Comparison of ENCODE assay signal across 1 cellular context in the genomic region with DNA sequence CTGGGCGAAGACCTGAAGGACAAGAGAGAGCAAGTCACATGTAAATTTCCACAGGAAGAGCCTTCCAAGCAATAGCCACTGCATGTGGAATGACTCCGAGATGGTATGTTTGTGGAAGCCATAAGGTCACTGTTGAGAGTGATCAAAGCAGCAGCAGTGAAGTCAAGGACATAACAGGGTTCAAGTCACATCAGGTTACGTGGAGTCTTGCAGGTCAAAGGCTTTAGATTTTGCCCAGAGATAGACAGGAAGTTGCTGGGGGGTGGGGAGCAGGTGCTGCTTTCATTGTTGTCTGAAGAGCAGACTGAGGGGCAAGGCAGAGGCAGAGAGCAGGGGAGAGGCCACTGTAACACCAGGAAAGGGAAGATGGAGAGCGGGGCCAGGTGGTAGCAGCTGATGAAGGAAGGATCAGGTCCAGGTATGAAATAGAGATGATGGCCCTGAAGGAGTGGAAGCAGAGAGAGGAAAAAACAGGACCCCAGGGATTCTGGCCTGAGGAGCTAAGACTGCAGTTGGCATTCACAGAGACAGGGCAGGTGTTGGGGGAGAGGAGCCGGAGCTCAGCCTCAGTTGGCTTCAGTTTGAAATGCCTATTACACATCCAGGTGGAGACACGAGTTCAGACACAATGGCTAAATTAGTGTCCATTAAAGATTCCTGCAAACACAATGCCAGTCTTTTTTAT.
TF ChIP-seq lines count a peak whose summit lies in the region.

No MANE protein-coding gene starts in this region.

TF ChIP-seq in HepG2, 621 proteins besides CTCF, POLR2A, EP300 and RAD21 (continued from another document and continues in another):
- TF ChIP-seq, protein P1, sequence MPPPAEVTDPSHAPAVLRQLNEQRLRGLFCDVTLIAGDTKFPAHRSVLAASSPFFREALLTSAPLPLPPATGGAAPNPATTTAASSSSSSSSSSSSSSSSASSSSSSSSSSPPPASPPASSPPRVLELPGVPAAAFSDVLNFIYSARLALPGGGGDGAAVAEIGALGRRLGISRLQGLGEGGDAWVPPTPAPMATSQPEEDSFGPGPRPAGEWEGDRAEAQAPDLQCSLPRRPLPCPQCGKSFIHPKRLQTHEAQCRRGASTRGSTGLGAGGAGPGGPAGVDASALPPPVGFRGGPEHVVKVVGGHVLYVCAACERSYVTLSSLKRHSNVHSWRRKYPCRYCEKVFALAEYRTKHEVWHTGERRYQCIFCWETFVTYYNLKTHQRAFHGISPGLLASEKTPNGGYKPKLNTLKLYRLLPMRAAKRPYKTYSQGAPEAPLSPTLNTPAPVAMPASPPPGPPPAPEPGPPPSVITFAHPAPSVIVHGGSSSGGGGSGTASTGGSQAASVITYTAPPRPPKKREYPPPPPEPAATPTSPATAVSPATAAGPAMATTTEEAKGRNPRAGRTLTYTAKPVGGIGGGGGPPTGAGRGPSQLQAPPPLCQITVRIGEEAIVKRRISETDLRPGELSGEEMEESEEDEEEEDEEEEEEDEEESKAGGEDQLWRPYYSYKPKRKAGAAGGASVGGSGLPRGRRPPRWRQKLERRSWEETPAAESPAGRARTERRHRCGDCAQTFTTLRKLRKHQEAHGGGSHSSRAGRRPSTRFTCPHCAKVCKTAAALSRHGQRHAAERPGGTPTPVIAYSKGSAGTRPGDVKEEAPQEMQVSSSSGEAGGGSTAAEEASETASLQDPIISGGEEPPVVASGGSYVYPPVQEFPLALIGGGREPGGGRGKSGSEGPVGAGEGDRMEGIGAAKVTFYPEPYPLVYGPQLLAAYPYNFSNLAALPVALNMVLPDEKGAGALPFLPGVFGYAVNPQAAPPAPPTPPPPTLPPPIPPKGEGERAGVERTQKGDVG (CRISPR knock-in tag; IDR thresholded peaks at IDR 0.05; ENCODE audit: borderline replicate concordance): no peak
- TF ChIP-seq, protein P2, sequence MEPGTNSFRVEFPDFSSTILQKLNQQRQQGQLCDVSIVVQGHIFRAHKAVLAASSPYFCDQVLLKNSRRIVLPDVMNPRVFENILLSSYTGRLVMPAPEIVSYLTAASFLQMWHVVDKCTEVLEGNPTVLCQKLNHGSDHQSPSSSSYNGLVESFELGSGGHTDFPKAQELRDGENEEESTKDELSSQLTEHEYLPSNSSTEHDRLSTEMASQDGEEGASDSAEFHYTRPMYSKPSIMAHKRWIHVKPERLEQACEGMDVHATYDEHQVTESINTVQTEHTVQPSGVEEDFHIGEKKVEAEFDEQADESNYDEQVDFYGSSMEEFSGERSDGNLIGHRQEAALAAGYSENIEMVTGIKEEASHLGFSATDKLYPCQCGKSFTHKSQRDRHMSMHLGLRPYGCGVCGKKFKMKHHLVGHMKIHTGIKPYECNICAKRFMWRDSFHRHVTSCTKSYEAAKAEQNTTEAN (CRISPR knock-in tag; conservative IDR thresholded peaks at IDR 0.05): no peak
- TF ChIP-seq NPAS2 (CRISPR knock-in tag; IDR thresholded peaks at IDR 0.05; ENCODE audit: borderline replicate concordance) (no peak), SUZ12 (IDR thresholded peaks at IDR 0.05; ENCODE audit: low read depth, low read length) (no peak), ZFP1 (CRISPR knock-in tag; IDR thresholded peaks at IDR 0.05) (peak; percentile 42), ZNF180 (CRISPR knock-in tag; IDR thresholded peaks at IDR 0.05; ENCODE audit: borderline replicate concordance, low read depth) (no peak), BORCS8-MEF2B (CRISPR knock-in tag; IDR thresholded peaks at IDR 0.05) (0 out of 2 replicates have a peak, but pooled peaks have one; percentile 44), RCOR2 (CRISPR knock-in tag; IDR thresholded peaks at IDR 0.05) (peak; percentile 90), ZNF274 (CRISPR knock-in tag; IDR thresholded peaks at IDR 0.05) (0 out of 2 replicates have a peak, but pooled peaks have one; percentile 33), HDAC1 (CRISPR knock-in tag; IDR thresholded peaks at IDR 0.05) (peak; percentile 90), MYC (CRISPR knock-in tag; IDR thresholded peaks at IDR 0.05; ENCODE audit: borderline replicate concordance) (peak; percentile 45; the same call in 1 of the 2 replicates), MED13 (CRISPR knock-in tag; IDR thresholded peaks at IDR 0.05) (peak; percentile 83; the same call in 1 of the 2 replicates), ZNF772 (CRISPR knock-in tag; IDR thresholded peaks at IDR 0.05) (peak; percentile 71; the same call in 1 of the 2 replicates), NFE2 (CRISPR knock-in tag; IDR thresholded peaks at IDR 0.05) (no peak), SETDB1 (CRISPR knock-in tag; IDR thresholded peaks at IDR 0.05; ENCODE audit: borderline replicate concordance) (no peak), CHD2 (IDR thresholded peaks at IDR 0.05; ENCODE audit: low read depth, low read length) (no peak), NR2F2 (IDR thresholded peaks at IDR 0.05; ENCODE audit: borderline replicate concordance, low read depth) (peak; percentile 97), PHF8 (CRISPR knock-in tag; IDR thresholded peaks at IDR 0.05) (no peak), TBX2 (CRISPR knock-in tag; IDR thresholded peaks at IDR 0.05; ENCODE audit: borderline replicate concordance) (peak; percentile 94), ZSCAN21 (CRISPR knock-in tag; IDR thresholded peaks at IDR 0.05; ENCODE audit: borderline replicate concordance) (peak; percentile 68; the same call in 1 of the 2 replicates), PBX2 (CRISPR knock-in tag; IDR thresholded peaks at IDR 0.05) (peak; percentile 52; the same call in 1 of the 2 replicates), ZNF451 (CRISPR knock-in tag; IDR thresholded peaks at IDR 0.05) (peak; percentile 36; the same call in 1 of the 2 replicates), ZFP90 (CRISPR knock-in tag; IDR thresholded peaks at IDR 0.05; ENCODE audit: borderline replicate concordance) (peak; percentile 88; the same call in 1 of the 2 replicates), JUN (CRISPR knock-in tag; IDR thresholded peaks at IDR 0.05) (peak; percentile 71; the same call in 1 of the 2 replicates), ZNF788 (CRISPR knock-in tag; IDR thresholded peaks at IDR 0.05; ENCODE audit: borderline replicate concordance) (peak; percentile 89; the same call in 1 of the 2 replicates), TARDBP (CRISPR knock-in tag; IDR thresholded peaks at IDR 0.05) (peak; percentile 93), DPF2 (CRISPR knock-in tag; IDR thresholded peaks at IDR 0.05; ENCODE audit: borderline replicate concordance, low read depth) (peak; percentile 91), ZEB1 (IDR thresholded peaks at IDR 0.05; ENCODE audit: insufficient replicate concordance, low read depth) (peak; percentile 47), MTF2 (CRISPR knock-in tag; IDR thresholded peaks at IDR 0.05; ENCODE audit: borderline replicate concordance) (no peak), SOX5 (CRISPR knock-in tag; IDR thresholded peaks at IDR 0.05; ENCODE audit: borderline replicate concordance) (peak; percentile 98), MTA3 (CRISPR knock-in tag; IDR thresholded peaks at IDR 0.05) (no peak)
- TF ChIP-seq, protein P3, sequence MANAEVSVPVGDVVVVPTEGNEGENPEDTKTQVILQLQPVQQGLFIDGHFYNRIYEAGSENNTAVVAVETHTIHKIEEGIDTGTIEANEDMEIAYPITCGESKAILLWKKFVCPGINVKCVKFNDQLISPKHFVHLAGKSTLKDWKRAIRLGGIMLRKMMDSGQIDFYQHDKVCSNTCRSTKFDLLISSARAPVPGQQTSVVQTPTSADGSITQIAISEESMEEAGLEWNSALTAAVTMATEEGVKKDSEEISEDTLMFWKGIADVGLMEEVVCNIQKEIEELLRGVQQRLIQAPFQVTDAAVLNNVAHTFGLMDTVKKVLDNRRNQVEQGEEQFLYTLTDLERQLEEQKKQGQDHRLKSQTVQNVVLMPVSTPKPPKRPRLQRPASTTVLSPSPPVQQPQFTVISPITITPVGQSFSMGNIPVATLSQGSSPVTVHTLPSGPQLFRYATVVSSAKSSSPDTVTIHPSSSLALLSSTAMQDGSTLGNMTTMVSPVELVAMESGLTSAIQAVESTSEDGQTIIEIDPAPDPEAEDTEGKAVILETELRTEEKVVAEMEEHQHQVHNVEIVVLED (CRISPR knock-in tag; IDR thresholded peaks at IDR 0.05; ENCODE audit: borderline replicate concordance): peak; percentile 47; the same call in 1 of the 2 replicates
- TF ChIP-seq, protein P4, sequence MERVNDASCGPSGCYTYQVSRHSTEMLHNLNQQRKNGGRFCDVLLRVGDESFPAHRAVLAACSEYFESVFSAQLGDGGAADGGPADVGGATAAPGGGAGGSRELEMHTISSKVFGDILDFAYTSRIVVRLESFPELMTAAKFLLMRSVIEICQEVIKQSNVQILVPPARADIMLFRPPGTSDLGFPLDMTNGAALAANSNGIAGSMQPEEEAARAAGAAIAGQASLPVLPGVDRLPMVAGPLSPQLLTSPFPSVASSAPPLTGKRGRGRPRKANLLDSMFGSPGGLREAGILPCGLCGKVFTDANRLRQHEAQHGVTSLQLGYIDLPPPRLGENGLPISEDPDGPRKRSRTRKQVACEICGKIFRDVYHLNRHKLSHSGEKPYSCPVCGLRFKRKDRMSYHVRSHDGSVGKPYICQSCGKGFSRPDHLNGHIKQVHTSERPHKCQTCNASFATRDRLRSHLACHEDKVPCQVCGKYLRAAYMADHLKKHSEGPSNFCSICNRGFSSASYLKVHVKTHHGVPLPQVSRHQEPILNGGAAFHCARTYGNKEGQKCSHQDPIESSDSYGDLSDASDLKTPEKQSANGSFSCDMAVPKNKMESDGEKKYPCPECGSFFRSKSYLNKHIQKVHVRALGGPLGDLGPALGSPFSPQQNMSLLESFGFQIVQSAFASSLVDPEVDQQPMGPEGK (CRISPR knock-in tag; IDR thresholded peaks at IDR 0.05): peak; percentile 90
- TF ChIP-seq, protein P5, sequence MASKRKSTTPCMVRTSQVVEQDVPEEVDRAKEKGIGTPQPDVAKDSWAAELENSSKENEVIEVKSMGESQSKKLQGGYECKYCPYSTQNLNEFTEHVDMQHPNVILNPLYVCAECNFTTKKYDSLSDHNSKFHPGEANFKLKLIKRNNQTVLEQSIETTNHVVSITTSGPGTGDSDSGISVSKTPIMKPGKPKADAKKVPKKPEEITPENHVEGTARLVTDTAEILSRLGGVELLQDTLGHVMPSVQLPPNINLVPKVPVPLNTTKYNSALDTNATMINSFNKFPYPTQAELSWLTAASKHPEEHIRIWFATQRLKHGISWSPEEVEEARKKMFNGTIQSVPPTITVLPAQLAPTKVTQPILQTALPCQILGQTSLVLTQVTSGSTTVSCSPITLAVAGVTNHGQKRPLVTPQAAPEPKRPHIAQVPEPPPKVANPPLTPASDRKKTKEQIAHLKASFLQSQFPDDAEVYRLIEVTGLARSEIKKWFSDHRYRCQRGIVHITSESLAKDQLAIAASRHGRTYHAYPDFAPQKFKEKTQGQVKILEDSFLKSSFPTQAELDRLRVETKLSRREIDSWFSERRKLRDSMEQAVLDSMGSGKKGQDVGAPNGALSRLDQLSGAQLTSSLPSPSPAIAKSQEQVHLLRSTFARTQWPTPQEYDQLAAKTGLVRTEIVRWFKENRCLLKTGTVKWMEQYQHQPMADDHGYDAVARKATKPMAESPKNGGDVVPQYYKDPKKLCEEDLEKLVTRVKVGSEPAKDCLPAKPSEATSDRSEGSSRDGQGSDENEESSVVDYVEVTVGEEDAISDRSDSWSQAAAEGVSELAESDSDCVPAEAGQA (IDR thresholded peaks at IDR 0.05; ENCODE audit: low read depth): peak; percentile 62; the same call in 1 of the 2 replicates
- TF ChIP-seq, protein P5 (CRISPR knock-in tag; IDR thresholded peaks at IDR 0.05; ENCODE audit: borderline replicate concordance): no peak
- TF ChIP-seq, protein P6, sequence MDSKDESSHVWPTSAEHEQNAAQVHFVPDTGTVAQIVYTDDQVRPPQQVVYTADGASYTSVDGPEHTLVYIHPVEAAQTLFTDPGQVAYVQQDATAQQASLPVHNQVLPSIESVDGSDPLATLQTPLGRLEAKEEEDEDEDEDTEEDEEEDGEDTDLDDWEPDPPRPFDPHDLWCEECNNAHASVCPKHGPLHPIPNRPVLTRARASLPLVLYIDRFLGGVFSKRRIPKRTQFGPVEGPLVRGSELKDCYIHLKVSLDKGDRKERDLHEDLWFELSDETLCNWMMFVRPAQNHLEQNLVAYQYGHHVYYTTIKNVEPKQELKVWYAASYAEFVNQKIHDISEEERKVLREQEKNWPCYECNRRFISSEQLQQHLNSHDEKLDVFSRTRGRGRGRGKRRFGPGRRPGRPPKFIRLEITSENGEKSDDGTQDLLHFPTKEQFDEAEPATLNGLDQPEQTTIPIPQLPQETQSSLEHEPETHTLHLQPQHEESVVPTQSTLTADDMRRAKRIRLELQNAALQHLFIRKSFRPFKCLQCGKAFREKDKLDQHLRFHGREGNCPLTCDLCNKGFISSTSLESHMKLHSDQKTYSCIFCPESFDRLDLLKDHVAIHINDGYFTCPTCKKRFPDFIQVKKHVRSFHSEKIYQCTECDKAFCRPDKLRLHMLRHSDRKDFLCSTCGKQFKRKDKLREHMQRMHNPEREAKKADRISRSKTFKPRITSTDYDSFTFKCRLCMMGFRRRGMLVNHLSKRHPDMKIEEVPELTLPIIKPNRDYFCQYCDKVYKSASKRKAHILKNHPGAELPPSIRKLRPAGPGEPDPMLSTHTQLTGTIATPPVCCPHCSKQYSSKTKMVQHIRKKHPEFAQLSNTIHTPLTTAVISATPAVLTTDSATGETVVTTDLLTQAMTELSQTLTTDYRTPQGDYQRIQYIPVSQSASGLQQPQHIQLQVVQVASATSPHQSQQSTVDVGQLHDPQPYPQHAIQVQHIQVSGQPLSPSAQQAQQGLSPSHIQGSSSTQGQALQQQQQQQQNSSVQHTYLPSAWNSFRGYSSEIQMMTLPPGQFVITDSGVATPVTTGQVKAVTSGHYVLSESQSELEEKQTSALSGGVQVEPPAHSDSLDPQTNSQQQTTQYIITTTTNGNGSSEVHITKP (CRISPR knock-in tag; IDR thresholded peaks at IDR 0.05; ENCODE audit: low read depth): peak; percentile 89
